Comparison of ENCODE assay signal across 14 cellular contexts in the genomic region with DNA sequence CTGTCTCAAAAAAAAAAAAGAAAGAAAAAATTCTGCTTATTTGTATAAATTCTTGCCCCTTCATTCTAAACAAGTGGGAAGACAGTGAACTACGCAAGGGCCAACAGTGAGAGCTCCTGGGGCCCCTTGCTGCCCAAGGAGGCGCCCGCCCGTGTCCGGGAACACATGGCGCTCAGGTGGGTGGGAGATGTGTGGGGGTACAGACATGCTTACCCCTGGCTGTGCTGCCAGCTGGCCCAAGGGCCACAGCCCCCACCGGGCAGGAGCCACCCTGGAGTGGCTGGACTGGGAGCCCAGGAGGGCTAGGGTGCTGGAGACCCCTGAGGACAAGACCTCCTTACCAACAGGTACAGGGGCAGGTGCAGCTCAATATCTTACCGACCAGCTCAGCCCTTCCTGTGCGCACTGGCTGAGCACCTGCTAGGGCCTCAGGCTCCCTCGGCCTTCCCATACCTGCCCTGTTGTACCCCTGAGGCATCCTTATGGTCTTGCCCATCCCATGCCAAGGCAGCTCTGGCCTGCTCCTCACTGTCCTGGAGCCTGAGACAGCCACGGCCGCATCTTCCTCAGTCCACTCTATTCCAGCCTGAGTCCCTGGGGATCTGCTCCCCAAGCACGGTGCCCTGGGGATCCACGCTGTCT. TPM values are rescaled to one million over a fixed set of nuclear protein-coding genes. Genes with fewer than 3 reads are reported as not detected.
A peak's percentile ranks its signal among the peaks of the same experiment; 100 is the strongest.
DNase-seq lines count a peak whose midpoint lies in the region; ATAC-seq and TF ChIP-seq lines count a peak whose summit lies in the region.
"Had no signal": no experiment of that assay in that cellular context is flagged by ENCODE, and none has a peak within 500 bp of the region (broad histone marks: within the 10 kb centered on the region; RNA-seq: fewer than 3 reads in every experiment).

No MANE protein-coding gene starts in this region.

- H3K4me2 ChIP-seq in neural progenitor cell: no peak overlapping the region

- H3K27me3 ChIP-seq in endodermal cell (ENCODE audit: control insufficient read depth, insufficient read depth, low read length, poor library complexity, severe bottlenecking) (no peaks in the 10 kb centered on the region), neural progenitor cell (no peaks in the 10 kb centered on the region)

- H3K27ac ChIP-seq in endodermal cell (ENCODE audit: low read depth, low read length): no peak overlapping the region
- no peak overlapping the region for H3K27ac ChIP-seq in neural progenitor cell

- no peak overlapping the region for H3K9ac ChIP-seq in endodermal cell (ENCODE audit: extremely low read depth, low read length, poor library complexity, severe bottlenecking)
- H3K9ac ChIP-seq in neural progenitor cell: no peak overlapping the region

- no peaks in the 10 kb centered on the region for H3K9me3 ChIP-seq in endodermal cell (ENCODE audit: control insufficient read depth, low read length)
- H3K9me3 ChIP-seq in neural progenitor cell (ENCODE audit: low read depth): no peaks in the 10 kb centered on the region
- H3K9me3 ChIP-seq: Caco-2 had no signal

- DNase-seq in GM10248 (ENCODE audit: extremely low spot score): peak; percentile 10
- peak; percentile 36 for DNase-seq in endodermal cell
- DNase-seq in neural progenitor cell (ENCODE audit: low spot score): no peak
- DNase-seq in SHP77 (lab: John Stamatoyannopoulos, UW): no peak
- no peak for DNase-seq in A172 (ENCODE audit: low spot score)
- DNase-seq in NCI-H2107 treated with DMSO at 0.1 percent for 48 hours (lab: John Stamatoyannopoulos, UW; ENCODE audit: unreplicated experiment): no peak
- DNase-seq: Caco-2; CD4-positive, alpha-beta T cell; GOT3; KBM-7 had no signal

- ATAC-seq in GM19463 (IDR thresholded peaks at IDR 0.05; ENCODE audit: unreplicated experiment): no peak
- ATAC-seq: HCT116 had no signal

- 95% methylated on average over 9 to 14 of the region's 14 CpGs for WGBS in endodermal cell (ENCODE audit: insufficient coverage in 1 of 2, insufficient read length in 1 of 2), 2 experiments

- H3K4me1 ChIP-seq in endodermal cell (ENCODE audit: control insufficient read depth, insufficient read depth, low read length) (no peaks in the 10 kb centered on the region), neural progenitor cell (no peaks in the 10 kb centered on the region)

- CTCF ChIA-PET in GM10248 (lab: Yijun Ruan, JAX): interaction anchor here (1.5 to 7.2 kb wide), 6 partner anchors 13 to 197 kb away, joined by 3 to 87 read pairs (median 12); a partner anchor contains a TSS

- peaks cover 1% of the 10 kb centered on the region for H3F3A ChIP-seq in neural progenitor cell (ENCODE audit: low read depth)

- H3K27ac Mint-ChIP-seq in endodermal cell: no peak overlapping the region
- peak overlapping the region; percentile 91 for H3K27ac Mint-ChIP-seq in neural progenitor cell
- H3K27ac Mint-ChIP-seq: B cell; CD4-positive, alpha-beta T cell; IgD-negative memory B cell had no signal

- H3K36me3 Mint-ChIP-seq in endodermal cell (ENCODE audit: low read depth): peaks cover 40% of the 10 kb centered on the region
- H3K36me3 Mint-ChIP-seq in neural progenitor cell: peaks cover 11% of the 10 kb centered on the region

- POLR2A ChIA-PET in GM10248 (lab: Yijun Ruan, JAX): no interaction called here

- H3K4me3 Mint-ChIP-seq in endodermal cell: no peak overlapping the region
- no peak overlapping the region for H3K4me3 Mint-ChIP-seq in neural progenitor cell
- H3K4me3 Mint-ChIP-seq: B cell; CD4-positive, alpha-beta T cell; IgD-negative memory B cell had no signal

- no peak overlapping the region for H3K4me3 ChIP-seq in endodermal cell (ENCODE audit: low read length)
- H3K4me3 ChIP-seq in neural progenitor cell: no peak overlapping the region

- H3K9me3 Mint-ChIP-seq in endodermal cell: peaks cover 4% of the 10 kb centered on the region
- H3K9me3 Mint-ChIP-seq in neural progenitor cell: no peaks in the 10 kb centered on the region
- H3K9me3 Mint-ChIP-seq: CD4-positive, alpha-beta T cell; IgD-negative memory B cell had no signal

- H4K20me1 ChIP-seq in neural progenitor cell (ENCODE audit: low read depth): no peaks in the 10 kb centered on the region

- TF ChIP-seq CTCF in GM10248 (IDR thresholded peaks at IDR 0.05; ENCODE audit: control extremely low read depth, extremely low read depth, low read depth, missing control alignments) (no peak), endodermal cell (conservative IDR thresholded peaks at IDR 0.05) (no peak), neural progenitor cell (IDR thresholded peaks at IDR 0.05) (no peak)

- no peaks in the 10 kb centered on the region for H3K27me3 Mint-ChIP-seq in endodermal cell (ENCODE audit: insufficient read depth)
- no peaks in the 10 kb centered on the region for H3K27me3 Mint-ChIP-seq in neural progenitor cell (ENCODE audit: insufficient read depth, low read depth)
- H3K27me3 Mint-ChIP-seq: B cell; CD4-positive, alpha-beta T cell; IgD-negative memory B cell had no signal

- no peaks in the 10 kb centered on the region for H3K79me2 ChIP-seq in neural progenitor cell (ENCODE audit: low read depth)

- H3K4me1 Mint-ChIP-seq in endodermal cell (peaks cover 2% of the 10 kb centered on the region), neural progenitor cell (peaks cover 4% of the 10 kb centered on the region)
- H3K4me1 Mint-ChIP-seq: B cell, IgD-negative memory B cell had no signal

- H2AFZ ChIP-seq in neural progenitor cell (replicated peaks): no peak overlapping the region

- peaks cover 20% of the 10 kb centered on the region for H3K36me3 ChIP-seq in endodermal cell (ENCODE audit: control insufficient read depth, insufficient read depth, low read length)
- no peaks in the 10 kb centered on the region for H3K36me3 ChIP-seq in neural progenitor cell

RNA-seq across cellular contexts. Expression of a gene that starts 56.2 kb away (rescaled TPM):
- total RNA-seq in endodermal cell (10 to 100 TPM; 61.8 to 82.8 TPM), neural progenitor cell (ENCODE audit: low replicate concordance) (15.0 and 29.8 TPM in 2 replicates)
- 25.7 TPM for polyA plus RNA-seq in endodermal cell (2013, experiment 1 of 2)
- polyA plus RNA-seq in endodermal cell (2013, experiment 2 of 2): 22.9 TPM
- total RNA-seq in A172 (2014; rRNA removed; shearing (Covaris generic)): 8.9 and 14.6 TPM in 2 replicates

RNA-seq across cellular contexts. Expression of a gene that starts 58.4 kb away (rescaled TPM):
- total RNA-seq in endodermal cell (100 to 1,000 TPM; 371 to 498 TPM), neural progenitor cell (ENCODE audit: low replicate concordance) (77.9 and 266 TPM in 2 replicates)
- 301 TPM for polyA plus RNA-seq in endodermal cell (2013, experiment 1 of 2)
- 312 TPM for polyA plus RNA-seq in endodermal cell (2013, experiment 2 of 2)
- total RNA-seq in A172 (2014; rRNA removed; shearing (Covaris generic)): 89.9 and 133 TPM in 2 replicates

Comparison
In these comparisons a context has a peak if more than half of its experiments do, and no peak if none do; other contexts are left out.
1. DNase-seq: peak in GM10248 (single experiment) and endodermal cell (single experiment); none in neural progenitor cell (single experiment), SHP77 (0 of 2), A172 (single experiment) and NCI-H2107 treated with DMSO at 0.1 percent for 48 hours (single experiment).